In the genomic region with DNA sequence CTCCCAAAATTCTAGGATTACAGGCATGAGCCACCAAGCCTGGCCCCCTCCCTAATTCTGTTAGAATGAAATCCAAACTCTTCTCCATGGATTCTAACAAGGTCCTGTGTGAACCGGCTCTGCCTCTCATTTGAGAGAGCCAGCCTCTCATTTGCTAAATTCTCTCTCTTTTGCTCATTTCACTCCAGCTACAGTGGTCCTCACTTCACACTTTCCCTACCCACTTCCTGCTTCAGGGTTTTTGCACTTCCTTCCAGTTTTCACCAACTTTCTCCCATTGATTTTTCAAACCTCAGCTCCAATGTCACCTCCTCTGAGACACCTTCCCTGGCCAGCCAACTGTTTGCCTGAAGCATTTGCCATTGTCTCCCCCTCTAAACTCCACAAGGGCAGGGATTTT, we compare ENCODE assay signal across 19 cellular contexts. TPM values are rescaled to one million over a fixed set of nuclear protein-coding genes. Genes with fewer than 3 reads are reported as not detected.
DNase-seq lines count a peak whose midpoint lies in the region; ATAC-seq, FAIRE-seq and TF ChIP-seq lines count a peak whose summit lies in the region.
"Had no signal": no experiment of that assay in that cellular context is flagged by ENCODE, and none has a peak within 500 bp of the region (broad histone marks: within the 10 kb centered on the region; RNA-seq: fewer than 3 reads in every experiment).

No MANE protein-coding gene starts in this region.

- DNase-seq in HepG2 (ENCODE audit: low spot score) (no peak), right lobe of liver (no peak), IMR-90 (no peak), K562 (ENCODE audit: extremely low read depth in 1 of 4, low spot score in 3 of 4) (no peak), prostate gland (ENCODE audit: low spot score) (no peak), coronary artery (ENCODE audit: low spot score) (no peak)
- no peak for DNase-seq in activated CD4-positive, alpha-beta T cell treated with anti-CD3 and anti-CD28 coated beads for 4 hours
- DNase-seq: Caco-2, DMS153, EL, NCI-H1048, NCI-H146, NCI-H2081 treated with DMSO at 0.1 percent for 48 hours, NCI-H510A treated with DMSO at 0.1 percent for 48 hours, NCI-H82 had no signal

- no peak overlapping the region for H2BK15ac ChIP-seq in IMR-90 (ENCODE audit: low read depth, low read length)

- no peak overlapping the region for H3K23ac ChIP-seq in IMR-90 (ENCODE audit: low read depth, low read length)

- H2AFZ ChIP-seq in HepG2 (ENCODE audit: low read length) = no peak overlapping the region
- H2AFZ ChIP-seq in IMR-90 (replicated peaks; ENCODE audit: low read length, poor library complexity) = peak overlapping the region; percentile 21
- no peak overlapping the region for H2AFZ ChIP-seq in K562 (ENCODE audit: low read depth, low read length)

- H3K27me3 ChIP-seq in HepG2 (ENCODE audit: control insufficient read depth in 1 of 2, insufficient read depth in 2 of 2, low read length in 2 of 2) = peaks cover 13 to 38% of the 10 kb centered on the region in 2 experiments; a peak in 4 of 5 replicates
- no peaks in the 10 kb centered on the region for H3K27me3 ChIP-seq in right lobe of liver
- H3K27me3 ChIP-seq in IMR-90 (ENCODE audit: control insufficient read depth, insufficient read depth, low read length) = peaks cover 20% of the 10 kb centered on the region
- no peaks in the 10 kb centered on the region for H3K27me3 ChIP-seq in K562 (ENCODE audit: control insufficient read depth in 2 of 2, insufficient read depth in 2 of 2, low read length in 2 of 2)
- no peaks in the 10 kb centered on the region for H3K27me3 ChIP-seq in prostate gland (replicated peaks; ENCODE audit: insufficient read depth)

- dilution Hi-C loops in IMR-90 (cut with HindIII; ENCODE audit: low sequenced_read_pairs, unreplicated experiment) = no loop called here

- H3K9ac ChIP-seq in HepG2 (ENCODE audit: insufficient read depth, low read depth, low read length) = no peak overlapping the region
- no peak overlapping the region for H3K9ac ChIP-seq in IMR-90 (ENCODE audit: low read depth, low read length)
- no peak overlapping the region for H3K9ac ChIP-seq in K562 (ENCODE audit: insufficient read depth in 1 of 2, low read depth in 2 of 2, low read length in 2 of 2)

- BruUV-seq in HepG2 (replicated peaks; lab: Mats Ljungman, UMichigan) (no TSS peak), IMR-90 (replicated peaks; lab: Mats Ljungman, UMichigan) (no TSS peak), K562 (replicated peaks; lab: Mats Ljungman, UMichigan) (no TSS peak)

- H3K27ac ChIP-seq in HepG2 (ENCODE audit: extremely low read length, insufficient read depth, low read length) (no peak overlapping the region), right lobe of liver (no peak overlapping the region), IMR-90 (ENCODE audit: insufficient read depth, low read length) (no peak overlapping the region), K562 (ENCODE audit: extremely low read depth, low read depth, low read length) (no peak overlapping the region), prostate gland (no peak overlapping the region), coronary artery (no peak overlapping the region)
- H3K27ac ChIP-seq: SK-N-MC had no signal

- CTCF ChIA-PET in HepG2 (lab: Yijun Ruan, JAX; ENCODE audit: low intra/inter-chr PET ratio, low total read pairs) = no interaction called here
- CTCF ChIA-PET in IMR-90 (lab: Yijun Ruan, JAX) = no interaction called here
- CTCF ChIA-PET in K562 (lab: Yijun Ruan, JAX; ENCODE audit: low intra/inter-chr PET ratio) = no interaction called here

- H3K9me1 ChIP-seq in IMR-90 (ENCODE audit: insufficient read depth, low read length) (no peaks in the 10 kb centered on the region), K562 (ENCODE audit: control insufficient read depth, insufficient read depth, low read length) (no peaks in the 10 kb centered on the region)

- TF ChIP-seq POLR2A in HepG2 (IDR thresholded peaks at IDR 0.05; ENCODE audit: insufficient read depth in 1 of 2, low read depth in 2 of 2, low read length in 2 of 2) (no peak), right lobe of liver (IDR thresholded peaks at IDR 0.05) (no peak), IMR-90 (IDR thresholded peaks at IDR 0.05; ENCODE audit: low read depth, low read length) (no peak), K562 (conservative IDR thresholded peaks at IDR 0.05) (no peak), prostate gland (IDR thresholded peaks at IDR 0.05) (no peak)

- no peak overlapping the region for H2AK5ac ChIP-seq in IMR-90 (ENCODE audit: low read depth, low read length)

- no peak overlapping the region for H4K91ac ChIP-seq in IMR-90 (ENCODE audit: insufficient read depth, low read depth, low read length)

- H2BK20ac ChIP-seq in IMR-90 (ENCODE audit: low read depth, low read length) = no peak overlapping the region

- no peak overlapping the region for H3K4ac ChIP-seq in IMR-90 (ENCODE audit: low read depth, low read length)

- no peak overlapping the region for H3K4me3 ChIP-seq in HepG2 (replicated peaks in 1 of 3; ENCODE audit: insufficient read depth in 1 of 3, low read depth in 2 of 3, low read length in 3 of 3)
- no peak overlapping the region for H3K4me3 ChIP-seq in right lobe of liver
- no peak overlapping the region for H3K4me3 ChIP-seq in IMR-90 (ENCODE audit: insufficient read depth, low read depth, low read length)
- no peak overlapping the region for H3K4me3 ChIP-seq in K562
- no peak overlapping the region for H3K4me3 ChIP-seq in prostate gland
- H3K4me3 ChIP-seq in coronary artery = no peak overlapping the region
- H3K4me3 ChIP-seq: SK-N-MC had no signal

- H3K79me2 ChIP-seq in HepG2 (ENCODE audit: insufficient read depth, low read length) = no peaks in the 10 kb centered on the region
- no peaks in the 10 kb centered on the region for H3K79me2 ChIP-seq in K562 (ENCODE audit: control insufficient read depth, insufficient read depth, low read length)

- POLR2A ChIA-PET in HepG2 (lab: Yijun Ruan, JAX) = no interaction called here
- POLR2A ChIA-PET in IMR-90 (lab: Charles Lee; ENCODE audit: unreplicated experiment) = no interaction called here
- POLR2A ChIA-PET in K562 (lab: Yijun Ruan, JAX) = interaction anchor here (0.7 kb wide), 1 partner anchor 9 kb away, joined by 3 read pairs; no protein-coding TSS in a partner anchor

- H3K18ac ChIP-seq in IMR-90 (ENCODE audit: low read depth, low read length) = no peak overlapping the region

- TF ChIP-seq CTCF in HepG2 (CRISPR knock-in tag; IDR thresholded peaks at IDR 0.05) (no peak), right lobe of liver (IDR thresholded peaks at IDR 0.05) (no peak), IMR-90 (conservative IDR thresholded peaks at IDR 0.05; ENCODE audit: low read depth, low read length) (no peak), K562 (IDR thresholded peaks at IDR 0.05 in 2 of 3, conservative IDR thresholded peaks at IDR 0.05 in 1 of 3; ENCODE audit: insufficient read depth in 2 of 3, low read depth in 1 of 3, low read length in 3 of 3) (no peak), prostate gland (IDR thresholded peaks at IDR 0.05) (no peak), coronary artery (IDR thresholded peaks at IDR 0.05) (no peak)

- H4K8ac ChIP-seq in IMR-90 (ENCODE audit: low read depth in 2 of 2, low read length in 2 of 2) = no peak overlapping the region

- intact Hi-C loops in HepG2 (cut with micrococcal nuclease; ENCODE audit: unreplicated experiment) = no loop called here
- intact Hi-C loops in right lobe of liver (cut with DNase I) = no loop called here
- intact Hi-C loops in IMR-90 (cut with micrococcal nuclease) = no loop called here
- intact Hi-C loops in K562 (cut with micrococcal nuclease) = no loop called here
- intact Hi-C loops in prostate gland (cut with DNase I) = no loop called here

- H3K36me3 ChIP-seq in HepG2 (replicated peaks in 1 of 2; ENCODE audit: control insufficient read depth in 1 of 2, insufficient read depth in 2 of 2, low read length in 2 of 2) (no peaks in the 10 kb centered on the region), right lobe of liver (no peaks in the 10 kb centered on the region), IMR-90 (ENCODE audit: control insufficient read depth, insufficient read depth, low read length) (no peaks in the 10 kb centered on the region), K562 (ENCODE audit: control insufficient read depth, insufficient read depth, low read length) (no peaks in the 10 kb centered on the region), prostate gland (no peaks in the 10 kb centered on the region)

- in situ Hi-C loops in HepG2 (cut with HindIII; ENCODE audit: extremely low pct_ligation_motif_present, low pct_unique_long_range_greater_than_20kb) = no loop called here
- in situ Hi-C loops in IMR-90 (cut with MboI; ENCODE audit: low sequenced_read_pairs) = no loop called here
- in situ Hi-C loops in K562 (cut with MboI) = no loop called here

- TF ChIP-seq EP300 in HepG2 (IDR thresholded peaks at IDR 0.05; ENCODE audit: low read depth in 2 of 2, low read length in 2 of 2) (no peak), HepG2 (CRISPR knock-in tag; IDR thresholded peaks at IDR 0.05; ENCODE audit: borderline replicate concordance) (no peak), K562 (IDR thresholded peaks at IDR 0.05; ENCODE audit: low read length) (no peak)

- H3K4me1 ChIP-seq in HepG2 (ENCODE audit: insufficient read depth, low read length) = peaks cover 26% of the 10 kb centered on the region
- no peaks in the 10 kb centered on the region for H3K4me1 ChIP-seq in right lobe of liver
- no peaks in the 10 kb centered on the region; the same call in 1 of the 2 replicates for H3K4me1 ChIP-seq in IMR-90 (ENCODE audit: control insufficient read depth, insufficient read depth, low read length)
- H3K4me1 ChIP-seq in K562 (replicated peaks in 1 of 2; ENCODE audit: control insufficient read depth in 2 of 2, insufficient read depth in 2 of 2, low read length in 2 of 2) = peaks cover 8 to 10% of the 10 kb centered on the region in 2 experiments
- no peaks in the 10 kb centered on the region for H3K4me1 ChIP-seq in prostate gland (replicated peaks)
- H3K4me1 ChIP-seq: Caco-2 had no signal

- WGBS in HepG2 (ENCODE audit: low lambda C conversion rate) = 31% methylated on average over 1 of the region's 1 CpG
- WGBS in right lobe of liver (ENCODE audit: insufficient coverage, low coverage, low lambda C conversion rate, missing lambda C conversion rate) = 30% methylated on average over 1 of the region's 1 CpG
- WGBS in IMR-90 (ENCODE audit: extremely low coverage in 2 of 2, insufficient read length in 1 of 2), 2 experiments = 82% methylated on average over 1 of the region's 1 CpG; no CpG with 5 or more reads in 1 of the 2 experiments
- WGBS in K562 (ENCODE audit: insufficient coverage, low coverage, missing lambda C conversion rate) = 18% methylated on average over 1 of the region's 1 CpG
- WGBS in prostate gland = 96% methylated on average over 1 of the region's 1 CpG

- no peak overlapping the region for H3K56ac ChIP-seq in IMR-90 (ENCODE audit: extremely low read depth, insufficient read depth, low read length)

- H2BK120ac ChIP-seq in IMR-90 (ENCODE audit: low read depth, low read length) = no peak overlapping the region

- H3K4me2 ChIP-seq in HepG2 (ENCODE audit: low read depth, low read length) = no peak overlapping the region
- H3K4me2 ChIP-seq in IMR-90 (ENCODE audit: low read depth, low read length) = no peak overlapping the region
- H3K4me2 ChIP-seq in K562 (ENCODE audit: insufficient read depth, low read length) = no peak overlapping the region

- H2BK5ac ChIP-seq in IMR-90 (ENCODE audit: low read depth, low read length, poor library complexity, severe bottlenecking) = no peak overlapping the region

- TF ChIP-seq RAD21 in HepG2 (CRISPR knock-in tag; IDR thresholded peaks at IDR 0.05) = no peak
- no peak for TF ChIP-seq RAD21 in IMR-90 (IDR thresholded peaks at IDR 0.05; ENCODE audit: low read length)
- TF ChIP-seq RAD21 in K562 (CRISPR knock-in tag; conservative IDR thresholded peaks at IDR 0.05 in 1 of 2, IDR thresholded peaks at IDR 0.05 in 1 of 2) = no peak

- H2AK9ac ChIP-seq in IMR-90 (replicated peaks; ENCODE audit: low read depth, low read length, poor library complexity) = no peak overlapping the region

- H4K5ac ChIP-seq in IMR-90 (ENCODE audit: low read depth, low read length) = no peak overlapping the region

- ATAC-seq in HepG2 = no peak
- ATAC-seq in right lobe of liver = no peak
- ATAC-seq in IMR-90 (ENCODE audit: low read depth) = no peak
- ATAC-seq in K562 = no peak
- ATAC-seq: Panc1, Right ventricle myocardium inferior had no signal

- no peak overlapping the region for H3K14ac ChIP-seq in IMR-90 (replicated peaks; ENCODE audit: low read depth, low read length)

- no peaks in the 10 kb centered on the region for H3K79me1 ChIP-seq in IMR-90 (ENCODE audit: low read depth in 1 of 2, low read length in 2 of 2)

- FAIRE-seq in HepG2 (lab: Jason Lieb, UNC) = no peak
- no peak for FAIRE-seq in K562 (lab: Jason Lieb, UNC)
- FAIRE-seq: H54 had no signal

- no peaks in the 10 kb centered on the region for H3K9me3 ChIP-seq in HepG2 (ENCODE audit: low read length)
- H3K9me3 ChIP-seq in right lobe of liver = no peaks in the 10 kb centered on the region
- no peaks in the 10 kb centered on the region for H3K9me3 ChIP-seq in IMR-90 (ENCODE audit: control insufficient read depth, insufficient read depth, low read length)
- H3K9me3 ChIP-seq in K562 (replicated peaks; ENCODE audit: control insufficient read depth, insufficient read depth, low read depth, low read length) = no peaks in the 10 kb centered on the region
- no peaks in the 10 kb centered on the region for H3K9me3 ChIP-seq in prostate gland
- H3K9me3 ChIP-seq: Caco-2 had no signal

- H4K20me1 ChIP-seq in HepG2 (ENCODE audit: insufficient read depth, low read length) (no peaks in the 10 kb centered on the region), IMR-90 (ENCODE audit: insufficient read depth, low read length) (no peaks in the 10 kb centered on the region), K562 (replicated peaks; ENCODE audit: control insufficient read depth, insufficient read depth, low read length) (no peaks in the 10 kb centered on the region)

RNA-seq across cellular contexts. Expression of gene COX4I2, which starts 5.1 kb away (rescaled TPM):
- total RNA-seq in HepG2 (2016; rRNA removed; fragmentation: Illumina TruSeq; extraction: Trizol) = not detected in 2 replicates
- total RNA-seq in HepG2 (2016; cell fraction: cytosol; rRNA removed; fragmentation: Illumina TruSeq; extraction: Trizol; ENCODE audit: low read depth) = not detected in 2 replicates
- total RNA-seq in HepG2 (2016; cell fraction: insoluble cytoplasmic fraction; rRNA removed; fragmentation: Illumina TruSeq; extraction: Trizol) = not detected in 2 replicates
- not detected in 2 replicates for total RNA-seq in HepG2 (2016; cell fraction: membrane; rRNA removed; fragmentation: Illumina TruSeq; extraction: Trizol)
- not detected in 2 replicates for total RNA-seq in HepG2 (2016; cell fraction: nucleus; rRNA removed; fragmentation: Illumina TruSeq; extraction: Trizol)
- 0.74 and 1.1 TPM in 2 replicates for polyA plus RNA-seq in HepG2 (2011; rRNA removed)
- 0.97 and 1.4 TPM in 2 replicates for polyA plus RNA-seq in HepG2 (2011; cell fraction: cytosol; rRNA removed)
- 0.31 TPM in 1 of 2 replicates, not detected in the other for polyA plus RNA-seq in HepG2 (2011; cell fraction: nucleus; rRNA removed)
- polyA plus RNA-seq in HepG2 (2012) = 0.61 and 0.68 TPM in 2 replicates
- not detected in 2 replicates for polyA plus RNA-seq in HepG2 (2016; cell fraction: cytosol; fragmentation: Illumina TruSeq; extraction: Trizol; ENCODE audit: low read depth)
- polyA plus RNA-seq in HepG2 (2016; cell fraction: insoluble cytoplasmic fraction; fragmentation: Illumina TruSeq; extraction: Trizol; ENCODE audit: low read depth) = not detected in 2 replicates
- not detected in 2 replicates for polyA plus RNA-seq in HepG2 (2016; cell fraction: membrane; fragmentation: Illumina TruSeq; extraction: Trizol; ENCODE audit: low read depth)
- not detected in 2 replicates for polyA plus RNA-seq in HepG2 (2016; cell fraction: nucleus; fragmentation: Illumina TruSeq; extraction: Trizol; ENCODE audit: insufficient read depth, low read depth)
- polyA minus RNA-seq in HepG2 (2011; rRNA and poly(A)+ RNA removed; ENCODE audit: low replicate concordance) = not detected in 2 replicates
- not detected in 2 replicates for polyA minus RNA-seq in HepG2 (2011; cell fraction: cytosol; rRNA and poly(A)+ RNA removed)
- polyA minus RNA-seq in HepG2 (2011; cell fraction: nucleus; rRNA and poly(A)+ RNA removed) = not detected in 2 replicates
- not detected for total RNA-seq in right lobe of liver
- not detected in 2 replicates for total RNA-seq in IMR-90 (2012; rRNA removed)
- not detected in 2 replicates for polyA plus RNA-seq in IMR-90 (2012; rRNA removed)
- polyA plus RNA-seq in IMR-90 (2012; cell fraction: cytosol; rRNA removed) = not detected in 2 replicates
- polyA plus RNA-seq in IMR-90 (2012; cell fraction: nucleus; rRNA removed; ENCODE audit: low replicate concordance) = not detected in 2 replicates
- total RNA-seq in K562 (2011; cell fraction: chromatin; rRNA removed; ENCODE audit: low replicate concordance) = not detected in 2 replicates
- not detected in 2 replicates for total RNA-seq in K562 (2011; cell fraction: nucleolus; rRNA removed)
- not detected in 2 replicates for total RNA-seq in K562 (2011; cell fraction: nucleoplasm; rRNA removed)
- total RNA-seq in K562 (2014; rRNA removed) = not detected in 2 replicates
- not detected in 2 replicates for total RNA-seq in K562 (2014; rRNA removed; fragmentation: Illumina TruSeq; extraction: Trizol)
- not detected in 2 replicates for total RNA-seq in K562 (2015; rRNA removed; fragmentation: Illumina TruSeq; extraction: Trizol)
- not detected in 2 replicates for total RNA-seq in K562 (2021)
- polyA plus RNA-seq in K562 (2011; rRNA removed) = not detected in 2 replicates
- polyA plus RNA-seq in K562 (2011; cell fraction: cytosol; rRNA removed) = not detected in 2 replicates
- polyA plus RNA-seq in K562 (2011; cell fraction: nucleus; rRNA removed) = not detected in 2 replicates
- polyA plus RNA-seq in K562 (2012) = not detected in 2 replicates
- polyA plus RNA-seq in K562 (2014; fragmentation: Illumina TruSeq; extraction: Trizol) = not detected in 2 replicates
- polyA plus RNA-seq in K562 (2014; fragmentation: Nextera tagmentation; extraction: Ambion mirVana) = not detected
- not detected in 2 replicates for polyA plus RNA-seq in K562 (2014; rRNA removed)
- polyA minus RNA-seq in K562 (2011; rRNA and poly(A)+ RNA removed) = not detected in 2 replicates
- polyA minus RNA-seq in K562 (2011; cell fraction: cytosol; rRNA and poly(A)+ RNA removed) = not detected in 2 replicates
- not detected in 2 replicates for polyA minus RNA-seq in K562 (2011; cell fraction: nucleus; rRNA and poly(A)+ RNA removed)
- total RNA-seq in prostate gland = 1 to 10 TPM in 1 of 2 donors, under 1 TPM in 1; 0.41 to 3.6 TPM
- total RNA-seq: Caco-2 had no signal

RNA-seq across cellular contexts. Expression of gene ID1, which starts 37.7 kb away (rescaled TPM):
- 315 and 419 TPM in 2 replicates for total RNA-seq in HepG2 (2016; rRNA removed; fragmentation: Illumina TruSeq; extraction: Trizol)
- 421 and 422 TPM in 2 replicates for total RNA-seq in HepG2 (2016; cell fraction: cytosol; rRNA removed; fragmentation: Illumina TruSeq; extraction: Trizol; ENCODE audit: low read depth)
- total RNA-seq in HepG2 (2016; cell fraction: insoluble cytoplasmic fraction; rRNA removed; fragmentation: Illumina TruSeq; extraction: Trizol) = 297 and 421 TPM in 2 replicates
- total RNA-seq in HepG2 (2016; cell fraction: membrane; rRNA removed; fragmentation: Illumina TruSeq; extraction: Trizol) = 329 and 339 TPM in 2 replicates
- 273 and 295 TPM in 2 replicates for total RNA-seq in HepG2 (2016; cell fraction: nucleus; rRNA removed; fragmentation: Illumina TruSeq; extraction: Trizol)
- 258 and 320 TPM in 2 replicates for polyA plus RNA-seq in HepG2 (2011; rRNA removed)
- polyA plus RNA-seq in HepG2 (2011; cell fraction: cytosol; rRNA removed) = 494 and 1,223 TPM in 2 replicates
- polyA plus RNA-seq in HepG2 (2011; cell fraction: nucleus; rRNA removed) = 541 and 1,398 TPM in 2 replicates
- polyA plus RNA-seq in HepG2 (2012) = 119 and 147 TPM in 2 replicates
- polyA plus RNA-seq in HepG2 (2016; cell fraction: cytosol; fragmentation: Illumina TruSeq; extraction: Trizol; ENCODE audit: low read depth) = 99.0 and 102 TPM in 2 replicates
- polyA plus RNA-seq in HepG2 (2016; cell fraction: insoluble cytoplasmic fraction; fragmentation: Illumina TruSeq; extraction: Trizol; ENCODE audit: low read depth) = 273 and 282 TPM in 2 replicates
- 104 TPM in 2 replicates for polyA plus RNA-seq in HepG2 (2016; cell fraction: membrane; fragmentation: Illumina TruSeq; extraction: Trizol; ENCODE audit: low read depth)
- 496 and 499 TPM in 2 replicates for polyA plus RNA-seq in HepG2 (2016; cell fraction: nucleus; fragmentation: Illumina TruSeq; extraction: Trizol; ENCODE audit: insufficient read depth, low read depth)
- 259 and 709 TPM in 2 replicates for polyA minus RNA-seq in HepG2 (2011; rRNA and poly(A)+ RNA removed; ENCODE audit: low replicate concordance)
- polyA minus RNA-seq in HepG2 (2011; cell fraction: cytosol; rRNA and poly(A)+ RNA removed) = 242 and 434 TPM in 2 replicates
- polyA minus RNA-seq in HepG2 (2011; cell fraction: nucleus; rRNA and poly(A)+ RNA removed) = 194 and 456 TPM in 2 replicates
- total RNA-seq in right lobe of liver = 100 to 1,000 TPM in 2 of 6 experiments, 10 to 100 TPM in 4; 12.9 to 300 (median 35.0) TPM
- 174 and 186 TPM in 2 replicates for total RNA-seq in IMR-90 (2012; rRNA removed)
- polyA plus RNA-seq in IMR-90 (2012; rRNA removed) = 148 and 156 TPM in 2 replicates
- polyA plus RNA-seq in IMR-90 (2012; cell fraction: cytosol; rRNA removed) = 283 and 402 TPM in 2 replicates
- polyA plus RNA-seq in IMR-90 (2012; cell fraction: nucleus; rRNA removed; ENCODE audit: low replicate concordance) = 740 and 930 TPM in 2 replicates
- total RNA-seq in K562 (2011; cell fraction: chromatin; rRNA removed; ENCODE audit: low replicate concordance) = 71.5 and 250 TPM in 2 replicates
- 362 and 403 TPM in 2 replicates for total RNA-seq in K562 (2011; cell fraction: nucleolus; rRNA removed)
- 143 and 176 TPM in 2 replicates for total RNA-seq in K562 (2011; cell fraction: nucleoplasm; rRNA removed)
- total RNA-seq in K562 (2014; rRNA removed) = 358 and 410 TPM in 2 replicates
- total RNA-seq in K562 (2014; rRNA removed; fragmentation: Illumina TruSeq; extraction: Trizol) = 40.1 and 40.5 TPM in 2 replicates
- 65.0 and 66.8 TPM in 2 replicates for total RNA-seq in K562 (2015; rRNA removed; fragmentation: Illumina TruSeq; extraction: Trizol)
- 160 and 167 TPM in 2 replicates for total RNA-seq in K562 (2021)
- polyA plus RNA-seq in K562 (2011; rRNA removed) = 75.8 and 119 TPM in 2 replicates
- polyA plus RNA-seq in K562 (2011; cell fraction: cytosol; rRNA removed) = 230 and 856 TPM in 2 replicates
- 232 and 726 TPM in 2 replicates for polyA plus RNA-seq in K562 (2011; cell fraction: nucleus; rRNA removed)
- 82.5 and 140 TPM in 2 replicates for polyA plus RNA-seq in K562 (2012)
- 20.8 and 50.8 TPM in 2 replicates for polyA plus RNA-seq in K562 (2014; fragmentation: Illumina TruSeq; extraction: Trizol)
- 1 to 10 TPM; 1.4 to 4.4 TPM for polyA plus RNA-seq in K562 (2014; fragmentation: Nextera tagmentation; extraction: Ambion mirVana)
- polyA plus RNA-seq in K562 (2014; rRNA removed) = 298 and 319 TPM in 2 replicates
- 14.9 and 32.5 TPM in 2 replicates for polyA minus RNA-seq in K562 (2011; rRNA and poly(A)+ RNA removed)
- 90.2 and 138 TPM in 2 replicates for polyA minus RNA-seq in K562 (2011; cell fraction: cytosol; rRNA and poly(A)+ RNA removed)
- 183 and 246 TPM in 2 replicates for polyA minus RNA-seq in K562 (2011; cell fraction: nucleus; rRNA and poly(A)+ RNA removed)
- total RNA-seq in prostate gland = 100 to 1,000 TPM; 356 to 514 TPM

Comparison
In these comparisons a context has a peak if more than half of its experiments do, and no peak if none do; other contexts are left out.
1. Of the 241 proteins assayed by ChIP-seq in both HepG2 and K562: peak only in HepG2: RFX1; only in K562: none; in both: none; in neither: 240.